Comparison of ENCODE assay signal across 14 cellular contexts in the genomic region with DNA sequence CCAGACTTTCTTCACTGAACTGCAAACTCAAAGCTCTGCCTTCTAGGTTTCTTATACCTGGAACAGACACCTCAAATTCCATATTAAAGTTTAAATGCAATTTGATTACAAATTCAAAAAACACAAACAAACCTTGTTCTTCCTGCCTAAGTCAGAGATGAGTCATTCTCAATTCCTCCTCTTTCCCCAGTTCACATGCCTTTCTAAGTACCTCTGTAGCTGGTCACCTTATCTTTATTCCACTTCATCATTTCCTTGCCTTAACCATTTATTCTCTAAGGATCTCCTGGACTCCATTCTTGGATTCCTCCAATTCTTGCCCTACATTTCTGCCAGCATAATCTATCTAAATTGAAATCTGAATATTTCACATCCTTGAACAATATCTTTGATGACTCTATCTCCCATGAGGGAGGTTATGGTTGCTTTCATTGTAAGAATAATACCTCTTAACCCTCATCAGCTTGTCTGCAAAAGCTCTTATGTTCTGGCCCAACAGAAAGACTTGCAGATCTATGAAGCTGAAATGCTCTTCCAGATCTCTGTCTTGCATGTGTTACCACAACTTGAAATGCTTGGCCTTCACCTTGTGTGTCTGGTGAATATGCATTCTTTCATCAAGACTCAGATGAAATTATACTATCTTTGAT. TPM values are rescaled to one million over a fixed set of nuclear protein-coding genes. Genes with fewer than 3 reads are reported as not detected.
A peak's percentile ranks its signal among the peaks of the same experiment; 100 is the strongest.
DNase-seq lines count a peak whose midpoint lies in the region; ATAC-seq and TF ChIP-seq lines count a peak whose summit lies in the region.
"Had no signal": no experiment of that assay in that cellular context is flagged by ENCODE, and none has a peak within 500 bp of the region (broad histone marks: within the 10 kb centered on the region; RNA-seq: fewer than 3 reads in every experiment).

No MANE protein-coding gene starts in this region.

- no peak overlapping the region for H2AFZ ChIP-seq in SK-N-SH (ENCODE audit: low read depth)

- no peak for TF ChIP-seq EP300 in SK-N-SH (IDR thresholded peaks at IDR 0.05; ENCODE audit: borderline replicate concordance in 1 of 2, low read depth in 1 of 2, low read length in 1 of 2)

- CTCF ChIA-PET in SK-N-SH (lab: Yijun Ruan, JAX): interaction anchor here (1.9 to 5.2 kb wide), 2 partner anchors 11 to 29 kb away, joined by 4 to 34 read pairs; a partner anchor contains a TSS

- H3K36me3 ChIP-seq in SK-N-SH (replicated peaks in 1 of 2; ENCODE audit: control insufficient read depth in 1 of 2, insufficient read depth in 2 of 2, low read length in 1 of 2) (no peaks in the 10 kb centered on the region), ascending aorta (no peaks in the 10 kb centered on the region), thoracic aorta (no peaks in the 10 kb centered on the region)
- H3K36me3 ChIP-seq: esophagus squamous epithelium had no signal

- H3K4me3 ChIP-seq in SK-N-SH (ENCODE audit: low read depth in 2 of 2, low read length in 1 of 2) (no peak overlapping the region), ascending aorta (no peak overlapping the region), thoracic aorta (no peak overlapping the region)
- H3K4me3 ChIP-seq: esophagus squamous epithelium had no signal

- no peak for TF ChIP-seq RAD21 in SK-N-SH (IDR thresholded peaks at IDR 0.05; ENCODE audit: low read length)

- intact Hi-C loops in ascending aorta (cut with DNase I): no loop called here

- DNase-seq in SK-N-SH: no peak
- no peak for DNase-seq in ascending aorta (ENCODE audit: low spot score in 2 of 2)
- DNase-seq in foreskin keratinocyte: peak in 1 of 2 donors; percentile 55
- no peak for DNase-seq in thoracic aorta (ENCODE audit: low spot score)
- DNase-seq in DMS79 treated with DMSO at 0.1 percent for 48 hours (lab: John Stamatoyannopoulos, UW): no peak
- DNase-seq: 8988T; activated CD4-positive, alpha-beta T cell treated with anti-CD3 and anti-CD28 coated beads, Interleukin-2, amount 10 ng/mL, durations not matched to agents 7 days and 5 days; CD4-positive, alpha-beta T cell; esophagus squamous epithelium; SHP77 treated with DMSO at 0.1 percent for 48 hours; T1000 had no signal

- H3F3A ChIP-seq in SK-N-SH (replicated peaks; ENCODE audit: insufficient read depth): no peaks in the 10 kb centered on the region

- POLR2A ChIA-PET in SK-N-SH (lab: Yijun Ruan, JAX): no interaction called here

- ATAC-seq in SK-N-SH treated with all-trans-retinoic acid at 6 μM for 48 hours: peak; percentile 53
- peak; percentile 80 for ATAC-seq in foreskin keratinocyte
- no peak for ATAC-seq in thoracic aorta (ENCODE audit: insufficient number of reproducible peaks, low FRiP score, low read depth)
- ATAC-seq in HG02973 (IDR thresholded peaks at IDR 0.05; ENCODE audit: unreplicated experiment): no peak
- ATAC-seq in HG03039 (IDR thresholded peaks at IDR 0.05; ENCODE audit: unreplicated experiment): no peak

- peaks cover 0 to 9% of the 10 kb centered on the region in 2 experiments; a peak in 2 of 4 replicates for H3K4me1 ChIP-seq in SK-N-SH (ENCODE audit: control insufficient read depth in 1 of 2, insufficient read depth in 2 of 2, low read depth in 1 of 2, low read length in 1 of 2)
- peaks cover 0 to 31% of the 10 kb centered on the region in 2 donors for H3K4me1 ChIP-seq in ascending aorta
- H3K4me1 ChIP-seq in foreskin keratinocyte: peaks cover 4% of the 10 kb centered on the region
- peaks cover 26 to 45% of the 10 kb centered on the region in 2 donors for H3K4me1 ChIP-seq in thoracic aorta (ENCODE audit: control insufficient read depth in 1 of 2, low read depth in 2 of 2)
- H3K4me1 ChIP-seq: esophagus squamous epithelium had no signal

- TF ChIP-seq CTCF in SK-N-SH (IDR thresholded peaks at IDR 0.05) (no peak), ascending aorta (IDR thresholded peaks at IDR 0.05) (no peak), foreskin keratinocyte (conservative IDR thresholded peaks at IDR 0.05) (no peak), thoracic aorta (IDR thresholded peaks at IDR 0.05) (no peak)

- H3K9me3 ChIP-seq in SK-N-SH (no peaks in the 10 kb centered on the region), ascending aorta (no peaks in the 10 kb centered on the region), thoracic aorta (no peaks in the 10 kb centered on the region)
- H3K9me3 ChIP-seq: esophagus squamous epithelium had no signal

- no peaks in the 10 kb centered on the region for H3K9me2 ChIP-seq in SK-N-SH

- no peaks in the 10 kb centered on the region for H3K79me2 ChIP-seq in SK-N-SH (ENCODE audit: insufficient read depth)

- no peak overlapping the region for H3K9ac ChIP-seq in SK-N-SH

- H4K20me1 ChIP-seq in SK-N-SH (ENCODE audit: insufficient read depth): no peaks in the 10 kb centered on the region

- H3K27me3 ChIP-seq in SK-N-SH (ENCODE audit: insufficient read depth) (no peaks in the 10 kb centered on the region), ascending aorta (no peaks in the 10 kb centered on the region), foreskin keratinocyte (no peaks in the 10 kb centered on the region), thoracic aorta (replicated peaks; ENCODE audit: insufficient read depth) (no peaks in the 10 kb centered on the region)
- H3K27me3 ChIP-seq: esophagus squamous epithelium had no signal

- no peak overlapping the region for H3K4me2 ChIP-seq in SK-N-SH

- H3K27ac ChIP-seq in SK-N-SH (ENCODE audit: low read depth in 2 of 2, low read length in 1 of 2): no peak overlapping the region
- peak overlapping the region; percentile 35 to 53 for H3K27ac ChIP-seq in ascending aorta
- H3K27ac ChIP-seq in foreskin keratinocyte: no peak overlapping the region
- H3K27ac ChIP-seq in thoracic aorta: peak overlapping the region; percentile 14 to 73
- H3K27ac ChIP-seq: esophagus squamous epithelium had no signal

TF ChIP-seq in SK-N-SH treated with all-trans-retinoic acid at 6 μM for 48 hours, 23 proteins besides CTCF, POLR2A, EP300 and RAD21:
- TF ChIP-seq GLIS3 (CRISPR knock-in tag; IDR thresholded peaks at IDR 0.05) (0 out of 2 replicates have a peak, but pooled peaks have one; percentile 8), ISL1 (CRISPR knock-in tag; IDR thresholded peaks at IDR 0.05) (peak; percentile 93), BACH2 (CRISPR knock-in tag; IDR thresholded peaks at IDR 0.05; ENCODE audit: borderline replicate concordance) (no peak), PPARA (CRISPR knock-in tag; IDR thresholded peaks at IDR 0.05; ENCODE audit: borderline replicate concordance) (no peak), ZNF70 (CRISPR knock-in tag; IDR thresholded peaks at IDR 0.05) (peak; percentile 76), ZFP3 (CRISPR knock-in tag; IDR thresholded peaks at IDR 0.05) (no peak)
- TF ChIP-seq, protein P1, sequence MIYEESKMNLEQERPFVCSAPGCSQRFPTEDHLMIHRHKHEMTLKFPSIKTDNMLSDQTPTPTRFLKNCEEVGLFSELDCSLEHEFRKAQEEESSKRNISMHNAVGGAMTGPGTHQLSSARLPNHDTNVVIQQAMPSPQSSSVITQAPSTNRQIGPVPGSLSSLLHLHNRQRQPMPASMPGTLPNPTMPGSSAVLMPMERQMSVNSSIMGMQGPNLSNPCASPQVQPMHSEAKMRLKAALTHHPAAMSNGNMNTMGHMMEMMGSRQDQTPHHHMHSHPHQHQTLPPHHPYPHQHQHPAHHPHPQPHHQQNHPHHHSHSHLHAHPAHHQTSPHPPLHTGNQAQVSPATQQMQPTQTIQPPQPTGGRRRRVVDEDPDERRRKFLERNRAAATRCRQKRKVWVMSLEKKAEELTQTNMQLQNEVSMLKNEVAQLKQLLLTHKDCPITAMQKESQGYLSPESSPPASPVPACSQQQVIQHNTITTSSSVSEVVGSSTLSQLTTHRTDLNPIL (CRISPR knock-in tag; IDR thresholded peaks at IDR 0.05; ENCODE audit: low read depth): 0 out of 2 replicates have a peak, but pooled peaks have one; percentile 12

TF ChIP-seq in SK-N-SH, 30 proteins besides CTCF, POLR2A, EP300 and RAD21 (continues in another document):
- TF ChIP-seq, protein P2, sequence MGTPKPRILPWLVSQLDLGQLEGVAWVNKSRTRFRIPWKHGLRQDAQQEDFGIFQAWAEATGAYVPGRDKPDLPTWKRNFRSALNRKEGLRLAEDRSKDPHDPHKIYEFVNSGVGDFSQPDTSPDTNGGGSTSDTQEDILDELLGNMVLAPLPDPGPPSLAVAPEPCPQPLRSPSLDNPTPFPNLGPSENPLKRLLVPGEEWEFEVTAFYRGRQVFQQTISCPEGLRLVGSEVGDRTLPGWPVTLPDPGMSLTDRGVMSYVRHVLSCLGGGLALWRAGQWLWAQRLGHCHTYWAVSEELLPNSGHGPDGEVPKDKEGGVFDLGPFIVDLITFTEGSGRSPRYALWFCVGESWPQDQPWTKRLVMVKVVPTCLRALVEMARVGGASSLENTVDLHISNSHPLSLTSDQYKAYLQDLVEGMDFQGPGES (IDR thresholded peaks at IDR 0.05; ENCODE audit: low read depth, low read length): no peak
- TF ChIP-seq NRF1 (IDR thresholded peaks at IDR 0.05; ENCODE audit: low read depth, low read length) (no peak), MEF2A (IDR thresholded peaks at IDR 0.05; ENCODE audit: borderline replicate concordance, low read depth) (no peak), GABPA (IDR thresholded peaks at IDR 0.05; ENCODE audit: low read depth) (no peak), EZH2phosphoT487 (IDR thresholded peaks at IDR 0.05; ENCODE audit: borderline replicate concordance, low read depth) (no peak)
- TF ChIP-seq, protein P3, sequence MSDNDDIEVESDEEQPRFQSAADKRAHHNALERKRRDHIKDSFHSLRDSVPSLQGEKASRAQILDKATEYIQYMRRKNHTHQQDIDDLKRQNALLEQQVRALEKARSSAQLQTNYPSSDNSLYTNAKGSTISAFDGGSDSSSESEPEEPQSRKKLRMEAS (IDR thresholded peaks at IDR 0.05; ENCODE audit: low read depth): no peak
- TF ChIP-seq, protein P4, sequence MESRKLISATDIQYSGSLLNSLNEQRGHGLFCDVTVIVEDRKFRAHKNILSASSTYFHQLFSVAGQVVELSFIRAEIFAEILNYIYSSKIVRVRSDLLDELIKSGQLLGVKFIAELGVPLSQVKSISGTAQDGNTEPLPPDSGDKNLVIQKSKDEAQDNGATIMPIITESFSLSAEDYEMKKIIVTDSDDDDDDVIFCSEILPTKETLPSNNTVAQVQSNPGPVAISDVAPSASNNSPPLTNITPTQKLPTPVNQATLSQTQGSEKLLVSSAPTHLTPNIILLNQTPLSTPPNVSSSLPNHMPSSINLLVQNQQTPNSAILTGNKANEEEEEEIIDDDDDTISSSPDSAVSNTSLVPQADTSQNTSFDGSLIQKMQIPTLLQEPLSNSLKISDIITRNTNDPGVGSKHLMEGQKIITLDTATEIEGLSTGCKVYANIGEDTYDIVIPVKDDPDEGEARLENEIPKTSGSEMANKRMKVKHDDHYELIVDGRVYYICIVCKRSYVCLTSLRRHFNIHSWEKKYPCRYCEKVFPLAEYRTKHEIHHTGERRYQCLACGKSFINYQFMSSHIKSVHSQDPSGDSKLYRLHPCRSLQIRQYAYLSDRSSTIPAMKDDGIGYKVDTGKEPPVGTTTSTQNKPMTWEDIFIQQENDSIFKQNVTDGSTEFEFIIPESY (IDR thresholded peaks at IDR 0.05; ENCODE audit: borderline replicate concordance, low read depth): no peak

RNA-seq across cellular contexts. Expression of a gene that starts 28.5 kb away (rescaled TPM):
- 6.4 and 10.1 TPM in 2 replicates for polyA plus RNA-seq in SK-N-SH (2012; rRNA removed)
- 9.0 and 10.7 TPM in 2 replicates for polyA plus RNA-seq in SK-N-SH (2012; cell fraction: cytosol; rRNA removed)
- 9.0 and 21.7 TPM in 2 replicates for polyA plus RNA-seq in SK-N-SH (2012; cell fraction: nucleus; rRNA removed)
- total RNA-seq in ascending aorta: 39.7 TPM
- 5.4 and 7.9 TPM in 2 replicates for total RNA-seq in foreskin keratinocyte
- polyA plus RNA-seq in foreskin keratinocyte: 1.1 and 1.4 TPM in 2 replicates
- total RNA-seq in thoracic aorta: 100 to 1,000 TPM; 158 to 223 TPM

Comparison
In these comparisons a context has a peak if more than half of its experiments do, and no peak if none do; other contexts are left out.
1. ATAC-seq: peak in SK-N-SH treated with all-trans-retinoic acid at 6 μM for 48 hours (single experiment) and foreskin keratinocyte (single experiment); none in thoracic aorta (single experiment), HG02973 (single experiment) and HG03039 (single experiment).
2. H3K27ac ChIP-seq: peak in ascending aorta (2 of 2) and thoracic aorta (2 of 2); none in SK-N-SH (0 of 2) and foreskin keratinocyte (single experiment).